Comparison of ENCODE assay signal across 23 cellular contexts in genomic region chr15:83556068-83556467, GRCh38.
DNase-seq lines count a peak whose midpoint lies in the region; ATAC-seq and TF ChIP-seq lines count a peak whose summit lies in the region.
"Had no signal": no experiment of that assay in that cellular context is flagged by ENCODE, and none has a peak within 500 bp of the region (broad histone marks: within the 10 kb centered on the region; RNA-seq: fewer than 3 reads in every experiment).

No MANE protein-coding gene starts in this region.

- no peak overlapping the region for H3K4me3 ChIP-seq in HEK293 (ENCODE audit: low read depth, low read length)
- H3K4me3 ChIP-seq: BLaER1, GM12878 had no signal

- no peaks in the 10 kb centered on the region for H3K9me3 ChIP-seq in HEK293 (ENCODE audit: control insufficient read depth, insufficient read depth, low read depth, low read length)
- H3K9me3 ChIP-seq: BE2C, BLaER1 had no signal

- TF ChIP-seq CTCF in HEK293 (tag by site-specific recombination; IDR thresholded peaks at IDR 0.05) = no peak

- DNase-seq in RPMI8226 (peak; percentile 35), caudate nucleus (lab: John Stamatoyannopoulos, UW) (no peak), head of caudate nucleus (no peak)
- DNase-seq in activated naive CD4-positive, alpha-beta T cell treated with Interleukin-2 at 50 U/mL for 16 hours = no peak
- DNase-seq: 8988T; ACHN; BE2C; C1 segment of cervical spinal cord; CD4-positive, alpha-beta memory T cell; CD4-positive, CD25-positive, alpha-beta regulatory T cell; CD8-positive, alpha-beta memory T cell; COR-L47; DMS 273 treated with DMSO at 0.1 percent for 48 hours; DMS153; DMS53; DMS79; DND-41; EL; GDM1 had no signal

- no peak overlapping the region for H3K27ac ChIP-seq in HEK293 (ENCODE audit: extremely low read depth, low read depth, low read length)
- H3K27ac ChIP-seq in caudate nucleus (ENCODE audit: low read depth, low read length) = peak overlapping the region; percentile 32
- H3K27ac ChIP-seq: BLaER1 had no signal

- H3K4me1 ChIP-seq in HEK293 (ENCODE audit: control insufficient read depth, insufficient read depth, low read length) = no peaks in the 10 kb centered on the region
- H3K4me1 ChIP-seq: BE2C, BLaER1 had no signal

- ATAC-seq in GM19035 (IDR thresholded peaks at IDR 0.05; ENCODE audit: unreplicated experiment) = no peak
- ATAC-seq: GM12878 had no signal

- CTCF ChIA-PET in HEK293 (lab: Yijun Ruan, JAX) = interaction anchor here (2.0 to 9.4 kb wide), 3 partner anchors 9 to 309 kb away, joined by 6 to 247 read pairs (median 120); no protein-coding TSS in a partner anchor

- H3K36me3 ChIP-seq in HEK293 (ENCODE audit: control insufficient read depth in 2 of 2, insufficient read depth in 1 of 2, low read length in 2 of 2) = no peaks in the 10 kb centered on the region
- H3K36me3 ChIP-seq: BE2C, BLaER1 had no signal

- POLR2A ChIA-PET in HEK293 (lab: Yijun Ruan, JAX) = no interaction called here

- intact Hi-C loops in head of caudate nucleus (cut with DNase I) = loop anchor here (5.0 kb wide), 1 partner anchor 109 kb away; the partner anchor contains the start of gene SH3GL3

TF ChIP-seq in HEK293, 187 proteins besides CTCF, POLR2A, EP300 and RAD21:
- TF ChIP-seq ZNF610 (tag by site-specific recombination; IDR thresholded peaks at IDR 0.05; ENCODE audit: borderline replicate concordance) (no peak), ZNF664 (tag by site-specific recombination; IDR thresholded peaks at IDR 0.05) (0 out of 2 replicates have a peak, but pooled peaks have one; percentile 35)
TF ChIP-seq in HEK293: peak in this region for 1.
